Comparison of ENCODE assay signal across 1 cellular context in the genomic region with DNA sequence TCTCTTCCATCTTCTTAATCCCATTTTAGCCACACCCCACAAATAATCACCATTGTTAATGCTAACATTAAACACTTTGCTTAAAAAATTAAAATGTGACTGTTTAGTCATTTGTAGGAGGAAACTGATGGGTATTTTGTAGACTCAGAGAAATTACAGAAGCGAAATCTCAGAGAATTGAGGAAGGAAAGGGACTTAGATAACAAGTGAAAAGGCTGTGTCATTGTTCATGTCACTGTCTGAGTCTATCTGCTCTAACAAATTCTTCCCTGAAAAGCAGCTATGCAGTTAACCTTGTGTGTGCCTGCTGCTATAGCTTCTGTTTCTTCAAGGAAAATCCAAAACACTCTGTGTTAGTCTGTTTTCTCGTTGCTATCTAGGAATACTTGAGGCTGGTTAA.
TF ChIP-seq lines count a peak whose summit lies in the region.

No MANE protein-coding gene starts in this region.

TF ChIP-seq in K562, 482 proteins besides CTCF, POLR2A, EP300 and RAD21 (continued from another document):
- TF ChIP-seq, protein P1, sequence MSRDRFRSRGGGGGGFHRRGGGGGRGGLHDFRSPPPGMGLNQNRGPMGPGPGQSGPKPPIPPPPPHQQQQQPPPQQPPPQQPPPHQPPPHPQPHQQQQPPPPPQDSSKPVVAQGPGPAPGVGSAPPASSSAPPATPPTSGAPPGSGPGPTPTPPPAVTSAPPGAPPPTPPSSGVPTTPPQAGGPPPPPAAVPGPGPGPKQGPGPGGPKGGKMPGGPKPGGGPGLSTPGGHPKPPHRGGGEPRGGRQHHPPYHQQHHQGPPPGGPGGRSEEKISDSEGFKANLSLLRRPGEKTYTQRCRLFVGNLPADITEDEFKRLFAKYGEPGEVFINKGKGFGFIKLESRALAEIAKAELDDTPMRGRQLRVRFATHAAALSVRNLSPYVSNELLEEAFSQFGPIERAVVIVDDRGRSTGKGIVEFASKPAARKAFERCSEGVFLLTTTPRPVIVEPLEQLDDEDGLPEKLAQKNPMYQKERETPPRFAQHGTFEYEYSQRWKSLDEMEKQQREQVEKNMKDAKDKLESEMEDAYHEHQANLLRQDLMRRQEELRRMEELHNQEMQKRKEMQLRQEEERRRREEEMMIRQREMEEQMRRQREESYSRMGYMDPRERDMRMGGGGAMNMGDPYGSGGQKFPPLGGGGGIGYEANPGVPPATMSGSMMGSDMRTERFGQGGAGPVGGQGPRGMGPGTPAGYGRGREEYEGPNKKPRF (IDR thresholded peaks at IDR 0.05; ENCODE audit: low read depth, low read length): no peak
- TF ChIP-seq CEBPB (tag; IDR thresholded peaks at IDR 0.05) (no peak), ZNF41 (CRISPR knock-in tag; conservative IDR thresholded peaks at IDR 0.05) (no peak), SRSF1 (IDR thresholded peaks at IDR 0.05; ENCODE audit: low read depth, low read length) (no peak)
TF ChIP-seq in K562: peak in this region for 1.
